Comparison of ENCODE assay signal across 24 cellular contexts in the genomic region with DNA sequence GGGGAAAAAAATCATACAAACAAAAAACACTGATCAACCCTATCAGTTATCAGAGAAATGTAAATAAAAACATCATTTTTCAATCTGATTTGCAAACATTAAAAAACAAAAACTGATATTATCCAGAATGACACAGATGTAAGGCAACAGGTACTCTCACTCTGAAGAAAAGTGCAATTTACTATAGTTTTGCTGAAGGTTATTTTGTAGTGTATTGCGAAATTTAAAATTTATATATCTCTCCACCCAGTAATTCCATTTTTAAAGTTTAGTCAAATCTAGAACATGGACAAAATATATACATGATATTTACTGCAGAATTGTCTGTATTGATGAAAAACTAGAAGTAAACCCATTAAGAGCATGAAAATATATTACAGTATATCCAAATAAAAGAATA.
DNase-seq lines count a peak whose midpoint lies in the region; ATAC-seq, FAIRE-seq and TF ChIP-seq lines count a peak whose summit lies in the region.
"Had no signal": no experiment of that assay in that cellular context is flagged by ENCODE, and none has a peak within 500 bp of the region (broad histone marks: within the 10 kb centered on the region; RNA-seq: fewer than 3 reads in every experiment).

No MANE protein-coding gene starts in this region.

- H4K5ac ChIP-seq in IMR-90 (ENCODE audit: low read depth, low read length), result no peak overlapping the region

- H3K9me3 ChIP-seq in HepG2 (ENCODE audit: low read length) (no peaks in the 10 kb centered on the region), right lobe of liver (no peaks in the 10 kb centered on the region), IMR-90 (ENCODE audit: control insufficient read depth, insufficient read depth, low read length) (no peaks in the 10 kb centered on the region), K562 (replicated peaks; ENCODE audit: control insufficient read depth, insufficient read depth, low read depth, low read length) (no peaks in the 10 kb centered on the region)
- H3K9me3 ChIP-seq: A549; BLaER1 treated with 17β-estradiol and CSF1 and Interleukin-3, amounts not matched to agents 10 nM and 100 nM; Caco-2 had no signal

- H4K20me1 ChIP-seq in HepG2 (ENCODE audit: insufficient read depth, low read length), result no peaks in the 10 kb centered on the region
- no peaks in the 10 kb centered on the region for H4K20me1 ChIP-seq in IMR-90 (ENCODE audit: insufficient read depth, low read length)
- no peaks in the 10 kb centered on the region for H4K20me1 ChIP-seq in K562 (replicated peaks; ENCODE audit: control insufficient read depth, insufficient read depth, low read length)

- CTCF ChIA-PET in HepG2 (lab: Yijun Ruan, JAX; ENCODE audit: low intra/inter-chr PET ratio, low total read pairs), result no interaction called here
- CTCF ChIA-PET in IMR-90 (lab: Yijun Ruan, JAX), result no interaction called here
- CTCF ChIA-PET in K562 (lab: Yijun Ruan, JAX; ENCODE audit: low intra/inter-chr PET ratio), result no interaction called here

- no peak overlapping the region for H3K56ac ChIP-seq in IMR-90 (ENCODE audit: extremely low read depth, insufficient read depth, low read length)

- no peaks in the 10 kb centered on the region for H3K9me1 ChIP-seq in IMR-90 (ENCODE audit: insufficient read depth, low read length)
- no peaks in the 10 kb centered on the region for H3K9me1 ChIP-seq in K562 (ENCODE audit: control insufficient read depth, insufficient read depth, low read length)

- H4K8ac ChIP-seq in IMR-90 (ENCODE audit: low read depth in 2 of 2, low read length in 2 of 2), result no peak overlapping the region

- H3K4me2 ChIP-seq in HepG2 (ENCODE audit: low read depth, low read length) (no peak overlapping the region), IMR-90 (ENCODE audit: low read depth, low read length) (no peak overlapping the region), K562 (ENCODE audit: insufficient read depth, low read length) (no peak overlapping the region)
- H3K4me2 ChIP-seq: A549; BLaER1 treated with 17β-estradiol and CSF1 and Interleukin-3, amounts not matched to agents 10 nM and 100 nM had no signal

- no peak overlapping the region for H2BK120ac ChIP-seq in IMR-90 (ENCODE audit: low read depth, low read length)

- H3K14ac ChIP-seq in IMR-90 (replicated peaks; ENCODE audit: low read depth, low read length), result no peak overlapping the region

- TF ChIP-seq RAD21 in HepG2 (CRISPR knock-in tag; IDR thresholded peaks at IDR 0.05) (no peak), IMR-90 (IDR thresholded peaks at IDR 0.05; ENCODE audit: low read length) (no peak), K562 (CRISPR knock-in tag; conservative IDR thresholded peaks at IDR 0.05 in 1 of 2, IDR thresholded peaks at IDR 0.05 in 1 of 2) (no peak)

- H3K9ac ChIP-seq in HepG2 (ENCODE audit: insufficient read depth, low read depth, low read length) (no peak overlapping the region), IMR-90 (ENCODE audit: low read depth, low read length) (no peak overlapping the region), K562 (ENCODE audit: insufficient read depth in 1 of 2, low read depth in 2 of 2, low read length in 2 of 2) (no peak overlapping the region)
- H3K9ac ChIP-seq: BLaER1 treated with 17β-estradiol and CSF1 and Interleukin-3, amounts not matched to agents 10 nM and 100 nM had no signal

- BruUV-seq in HepG2 (replicated peaks; lab: Mats Ljungman, UMichigan), result no TSS peak
- BruUV-seq in IMR-90 (replicated peaks; lab: Mats Ljungman, UMichigan), result no TSS peak
- BruUV-seq in K562 (replicated peaks; lab: Mats Ljungman, UMichigan), result no TSS peak

- no peak overlapping the region for H3K4ac ChIP-seq in IMR-90 (ENCODE audit: low read depth, low read length)

- H3K36me3 ChIP-seq in HepG2 (replicated peaks in 1 of 2; ENCODE audit: control insufficient read depth in 1 of 2, insufficient read depth in 2 of 2, low read length in 2 of 2), result peaks cover 9 to 42% of the 10 kb centered on the region in 2 experiments
- H3K36me3 ChIP-seq in right lobe of liver, result peaks cover 0 to 39% (median 12%) of the 10 kb centered on the region in 4 donors
- peaks cover 12% of the 10 kb centered on the region for H3K36me3 ChIP-seq in IMR-90 (ENCODE audit: control insufficient read depth, insufficient read depth, low read length)
- peaks cover 78% of the 10 kb centered on the region for H3K36me3 ChIP-seq in K562 (ENCODE audit: control insufficient read depth, insufficient read depth, low read length)

- no peak overlapping the region for H3K18ac ChIP-seq in IMR-90 (ENCODE audit: low read depth, low read length)

- no peak overlapping the region for H3K27ac ChIP-seq in HepG2 (ENCODE audit: extremely low read length, insufficient read depth, low read length)
- H3K27ac ChIP-seq in right lobe of liver, result no peak overlapping the region
- no peak overlapping the region for H3K27ac ChIP-seq in IMR-90 (ENCODE audit: insufficient read depth, low read length)
- no peak overlapping the region for H3K27ac ChIP-seq in K562 (ENCODE audit: extremely low read depth, low read depth, low read length)
- H3K27ac ChIP-seq: 22Rv1; A549; BLaER1 treated with 17β-estradiol and CSF1 and Interleukin-3, amounts not matched to agents 10 nM and 100 nM; C4-2B had no signal

- TF ChIP-seq CTCF in HepG2 (CRISPR knock-in tag; IDR thresholded peaks at IDR 0.05) (no peak), right lobe of liver (IDR thresholded peaks at IDR 0.05) (no peak), IMR-90 (conservative IDR thresholded peaks at IDR 0.05; ENCODE audit: low read depth, low read length) (no peak), K562 (IDR thresholded peaks at IDR 0.05 in 2 of 3, conservative IDR thresholded peaks at IDR 0.05 in 1 of 3; ENCODE audit: insufficient read depth in 2 of 3, low read depth in 1 of 3, low read length in 3 of 3) (no peak)

- H3K79me2 ChIP-seq in HepG2 (ENCODE audit: insufficient read depth, low read length), result no peaks in the 10 kb centered on the region
- H3K79me2 ChIP-seq in K562 (ENCODE audit: control insufficient read depth, insufficient read depth, low read length), result no peaks in the 10 kb centered on the region

- no peak overlapping the region for H2BK5ac ChIP-seq in IMR-90 (ENCODE audit: low read depth, low read length, poor library complexity, severe bottlenecking)

- H2BK20ac ChIP-seq in IMR-90 (ENCODE audit: low read depth, low read length), result no peak overlapping the region

- H2AK9ac ChIP-seq in IMR-90 (replicated peaks; ENCODE audit: low read depth, low read length, poor library complexity), result no peak overlapping the region

- H2AFZ ChIP-seq in HepG2 (ENCODE audit: low read length) (no peak overlapping the region), IMR-90 (replicated peaks; ENCODE audit: low read length, poor library complexity) (no peak overlapping the region), K562 (ENCODE audit: low read depth, low read length) (no peak overlapping the region)

- in situ Hi-C loops in HepG2 (cut with HindIII; ENCODE audit: extremely low pct_ligation_motif_present, low pct_unique_long_range_greater_than_20kb) (no loop called here), IMR-90 (cut with MboI; ENCODE audit: low sequenced_read_pairs) (no loop called here), K562 (cut with MboI) (no loop called here)

- peaks cover 0 to 4% of the 10 kb centered on the region in 2 experiments; a peak in 1 of 4 replicates for H3K79me1 ChIP-seq in IMR-90 (ENCODE audit: low read depth in 1 of 2, low read length in 2 of 2)

- no peak overlapping the region for H3K4me3 ChIP-seq in HepG2 (replicated peaks in 1 of 3; ENCODE audit: insufficient read depth in 1 of 3, low read depth in 2 of 3, low read length in 3 of 3)
- H3K4me3 ChIP-seq in right lobe of liver, result no peak overlapping the region
- no peak overlapping the region for H3K4me3 ChIP-seq in IMR-90 (ENCODE audit: insufficient read depth, low read depth, low read length)
- no peak overlapping the region for H3K4me3 ChIP-seq in K562
- H3K4me3 ChIP-seq: A549; BLaER1 treated with 17β-estradiol and CSF1 and Interleukin-3, amounts not matched to agents 10 nM and 100 nM; GM12878 had no signal

- POLR2A ChIA-PET in HepG2 (lab: Yijun Ruan, JAX), result no interaction called here
- POLR2A ChIA-PET in IMR-90 (lab: Charles Lee; ENCODE audit: unreplicated experiment), result no interaction called here
- POLR2A ChIA-PET in K562 (lab: Yijun Ruan, JAX), result no interaction called here

- WGBS in HepG2 (ENCODE audit: low lambda C conversion rate), result 96% methylated on average over 1 of the region's 1 CpG
- WGBS in right lobe of liver (ENCODE audit: insufficient coverage, low coverage, low lambda C conversion rate, missing lambda C conversion rate), result 100% methylated on average over 1 of the region's 1 CpG
- no CpG with 5 or more reads among the region's 1 CpG for WGBS in IMR-90 (ENCODE audit: extremely low coverage in 2 of 2, insufficient read length in 1 of 2), 2 experiments
- WGBS in K562 (ENCODE audit: insufficient coverage, low coverage, missing lambda C conversion rate), result 100% methylated on average over 1 of the region's 1 CpG

- H2AK5ac ChIP-seq in IMR-90 (ENCODE audit: low read depth, low read length), result no peak overlapping the region

- DNase-seq in HepG2 (ENCODE audit: low spot score), result no peak
- no peak for DNase-seq in right lobe of liver
- no peak for DNase-seq in IMR-90
- DNase-seq in K562 (ENCODE audit: extremely low read depth in 1 of 4, low spot score in 3 of 4), result no peak
- no peak for DNase-seq in NCI-H774 (lab: John Stamatoyannopoulos, UW)
- no peak for DNase-seq in RCC 7860 (ENCODE audit: low spot score)
- DNase-seq: AML-193; Caco-2; Calu3; CD4-positive, alpha-beta T cell; CD8-positive, alpha-beta T cell; DMS53; DMS79; DND-41; EL; GDM1 had no signal

- no peak for ATAC-seq in HepG2
- ATAC-seq in right lobe of liver, result no peak
- no peak for ATAC-seq in IMR-90 (ENCODE audit: low read depth)
- no peak for ATAC-seq in K562
- ATAC-seq in GM19328 (IDR thresholded peaks at IDR 0.05; ENCODE audit: unreplicated experiment), result no peak
- ATAC-seq: A549; CD8-positive, alpha-beta T cell; GM12878 had no signal

- no peaks in the 10 kb centered on the region for H3K27me3 ChIP-seq in HepG2 (ENCODE audit: control insufficient read depth in 1 of 2, insufficient read depth in 2 of 2, low read length in 2 of 2)
- H3K27me3 ChIP-seq in right lobe of liver, result no peaks in the 10 kb centered on the region
- H3K27me3 ChIP-seq in IMR-90 (ENCODE audit: control insufficient read depth, insufficient read depth, low read length), result no peaks in the 10 kb centered on the region
- no peaks in the 10 kb centered on the region for H3K27me3 ChIP-seq in K562 (ENCODE audit: control insufficient read depth in 2 of 2, insufficient read depth in 2 of 2, low read length in 2 of 2)
- H3K27me3 ChIP-seq: BLaER1 treated with 17β-estradiol and CSF1 and Interleukin-3, amounts not matched to agents 10 nM and 100 nM had no signal

- H2BK15ac ChIP-seq in IMR-90 (ENCODE audit: low read depth, low read length), result no peak overlapping the region

- H4K91ac ChIP-seq in IMR-90 (ENCODE audit: insufficient read depth, low read depth, low read length), result no peak overlapping the region

- FAIRE-seq in HepG2 (lab: Jason Lieb, UNC) (no peak), K562 (lab: Jason Lieb, UNC) (no peak), RCC 7860 (lab: Jason Lieb, UNC) (no peak)
- FAIRE-seq: A549, GM12878, GM12892, GM18507 had no signal

- H3K4me1 ChIP-seq in HepG2 (ENCODE audit: insufficient read depth, low read length) (no peaks in the 10 kb centered on the region), right lobe of liver (no peaks in the 10 kb centered on the region), IMR-90 (ENCODE audit: control insufficient read depth, insufficient read depth, low read length) (no peaks in the 10 kb centered on the region), K562 (replicated peaks in 1 of 2; ENCODE audit: control insufficient read depth in 2 of 2, insufficient read depth in 2 of 2, low read length in 2 of 2) (no peaks in the 10 kb centered on the region)
- H3K4me1 ChIP-seq: A549, Caco-2 had no signal

- TF ChIP-seq POLR2A in HepG2 (IDR thresholded peaks at IDR 0.05; ENCODE audit: insufficient read depth in 1 of 2, low read depth in 2 of 2, low read length in 2 of 2) (no peak), right lobe of liver (IDR thresholded peaks at IDR 0.05) (no peak), IMR-90 (IDR thresholded peaks at IDR 0.05; ENCODE audit: low read depth, low read length) (no peak), K562 (conservative IDR thresholded peaks at IDR 0.05) (no peak)

- dilution Hi-C loops in IMR-90 (cut with HindIII; ENCODE audit: low sequenced_read_pairs, unreplicated experiment), result no loop called here

- no peak overlapping the region for H3K23ac ChIP-seq in IMR-90 (ENCODE audit: low read depth, low read length)

- intact Hi-C loops in HepG2 (cut with micrococcal nuclease; ENCODE audit: unreplicated experiment) (no loop called here), right lobe of liver (cut with DNase I) (no loop called here), IMR-90 (cut with micrococcal nuclease) (loop anchor here (5.0 kb wide), 1 partner anchor 34 kb away; no protein-coding TSS in a partner anchor), K562 (cut with micrococcal nuclease) (no loop called here)

- no peak for TF ChIP-seq EP300 in HepG2 (IDR thresholded peaks at IDR 0.05; ENCODE audit: low read depth in 2 of 2, low read length in 2 of 2)
- TF ChIP-seq EP300 in HepG2 (CRISPR knock-in tag; IDR thresholded peaks at IDR 0.05; ENCODE audit: borderline replicate concordance), result no peak
- no peak for TF ChIP-seq EP300 in K562 (IDR thresholded peaks at IDR 0.05; ENCODE audit: low read length)

Comparison
In these comparisons a context has a peak if more than half of its experiments do, and no peak if none do; other contexts are left out.
1. Of the 241 proteins assayed by ChIP-seq in both HepG2 and K562: peak only in HepG2: none; only in K562: CEBPG; in both: CEBPB; in neither: 239.